9 cellular contexts compared by ENCODE assay signal in genomic region chr12:47753021-47754001, GRCh38. TPM values are rescaled to one million over a fixed set of nuclear protein-coding genes. Genes with fewer than 3 reads are reported as not detected.
DNase-seq lines count a peak whose midpoint lies in the region; ATAC-seq and TF ChIP-seq lines count a peak whose summit lies in the region.
"Had no signal": no experiment of that assay in that cellular context is flagged by ENCODE, and none has a peak within 500 bp of the region (broad histone marks: within the 10 kb centered on the region; RNA-seq: fewer than 3 reads in every experiment).

No MANE protein-coding gene starts in this region.

- CTCF ChIA-PET in GM10248 (lab: Yijun Ruan, JAX), result interaction anchor here (1.1 to 14.5 kb wide), 4 partner anchors 12 to 85 kb away, joined by 3 to 448 read pairs (median 198); partner anchors contain the start of gene SLC48A1

- H3K9me3 ChIP-seq in ES-I3 (ENCODE audit: control insufficient read depth, insufficient read depth, low read length), result no peaks in the 10 kb centered on the region

- H3K36me3 ChIP-seq in ES-I3 (ENCODE audit: insufficient read depth, low read length), result 0 out of 2 replicates have a peak, but pooled peaks cover 3% of the 10 kb centered on the region

- no peaks in the 10 kb centered on the region for H3K9me3 Mint-ChIP-seq in naive thymus-derived CD8-positive, alpha-beta T cell

- peak overlapping the region in 3 of 10 donors; percentile 37 to 58 (median 41) for H3K27ac Mint-ChIP-seq in naive thymus-derived CD8-positive, alpha-beta T cell

- DNase-seq in SK-MEL-5 (ENCODE audit: low read depth, low spot score), result peak; percentile 68
- peak; percentile 91 for DNase-seq in cardiac septum (ENCODE audit: low spot score)
- DNase-seq in renal cortical epithelial cell (ENCODE audit: low read depth), result peak; percentile 75
- DNase-seq in GM10248 (ENCODE audit: extremely low spot score), result no peak
- DNase-seq in COLO668 (lab: John Stamatoyannopoulos, UW; ENCODE audit: unreplicated experiment), result no peak
- DNase-seq in naive thymus-derived CD8-positive, alpha-beta T cell, result no peak
- no peak for DNase-seq in NCI-H1417 treated with DMSO at 0.1 percent for 48 hours (lab: John Stamatoyannopoulos, UW)
- DNase-seq: activated CD8-positive, alpha-beta memory T cell treated with anti-CD3 and anti-CD28 coated beads, Interleukin-2, amount 50 U/mL, for 48 hours had no signal

- in situ Hi-C loops in SK-MEL-5 (cut with HindIII; ENCODE audit: low pct_unique_long_range_greater_than_20kb, low sequenced_read_pairs), result no loop called here

- H3K4me3 Mint-ChIP-seq in naive thymus-derived CD8-positive, alpha-beta T cell, result no peak overlapping the region

- no peaks in the 10 kb centered on the region for H3K36me3 Mint-ChIP-seq in naive thymus-derived CD8-positive, alpha-beta T cell

- peaks cover 0 to 4% (median 0%) of the 10 kb centered on the region in 5 donors for H3K27me3 Mint-ChIP-seq in naive thymus-derived CD8-positive, alpha-beta T cell

- H3K4me1 ChIP-seq in ES-I3 (ENCODE audit: insufficient read depth, low read length), result peaks cover 31% of the 10 kb centered on the region

- no peak for ATAC-seq in naive thymus-derived CD8-positive, alpha-beta T cell

- POLR2A ChIA-PET in GM10248 (lab: Yijun Ruan, JAX), result no interaction called here
- POLR2A ChIA-PET in naive thymus-derived CD8-positive, alpha-beta T cell (lab: Charles Lee), result interaction anchor here (0.6 to 3.2 kb wide), 3 partner anchors 11 to 79 kb away, joined by 3 to 13 read pairs (median 4); no protein-coding TSS in a partner anchor

- H3K4me1 Mint-ChIP-seq in naive thymus-derived CD8-positive, alpha-beta T cell, result peaks cover 8 to 39% (median 23%) of the 10 kb centered on the region in 4 donors

- no peak for TF ChIP-seq CTCF in GM10248 (IDR thresholded peaks at IDR 0.05; ENCODE audit: control extremely low read depth, extremely low read depth, low read depth, missing control alignments)

- H3K9ac ChIP-seq in ES-I3 (ENCODE audit: low read depth, low read length), result peak overlapping the region; percentile 5; the same call in 1 of the 2 replicates

- intact Hi-C loops in cardiac septum (cut with DNase I), result loop anchor here (1.0 kb wide), 1 partner anchor 16 kb away; no protein-coding TSS in a partner anchor

RNA-seq across cellular contexts. Expression of gene RAPGEF3, which starts 5.4 kb away (rescaled TPM):
- total RNA-seq in SK-MEL-5 (2014; rRNA removed; shearing (Covaris generic)), result 1.1 and 1.3 TPM in 2 replicates
- 0.43 and 4.2 TPM in 2 replicates for polyA plus RNA-seq in SK-MEL-5 (2015; cell fraction: cytosol; rRNA removed)
- 2.9 and 9.0 TPM in 2 replicates for polyA plus RNA-seq in SK-MEL-5 (2015; cell fraction: nucleus; rRNA removed)
- total RNA-seq in cardiac septum (26.3 TPM), renal cortical epithelial cell (34.4 and 125 TPM in 2 replicates)
- total RNA-seq in naive thymus-derived CD8-positive, alpha-beta T cell, result under 1 TPM; 0.63 to 0.65 TPM
- under 1 TPM; 0.08 to 0.27 (median 0.12) TPM for polyA plus RNA-seq in naive thymus-derived CD8-positive, alpha-beta T cell

RNA-seq across cellular contexts. Expression of gene SLC48A1, which starts 19.7 kb away (rescaled TPM):
- total RNA-seq in SK-MEL-5 (2014; rRNA removed; shearing (Covaris generic)), result 12.7 and 12.9 TPM in 2 replicates
- 23.4 and 31.2 TPM in 2 replicates for polyA plus RNA-seq in SK-MEL-5 (2015; cell fraction: cytosol; rRNA removed)
- polyA plus RNA-seq in SK-MEL-5 (2015; cell fraction: nucleus; rRNA removed), result 12.6 and 20.3 TPM in 2 replicates
- total RNA-seq in cardiac septum (20.7 TPM), renal cortical epithelial cell (38.9 and 77.2 TPM in 2 replicates)
- total RNA-seq in naive thymus-derived CD8-positive, alpha-beta T cell, result 10 to 100 TPM; 11.5 to 12.8 TPM
- polyA plus RNA-seq in naive thymus-derived CD8-positive, alpha-beta T cell, result 10 to 100 TPM in 1 of 3 donors, 1 to 10 TPM in 2; 9.4 to 11.6 (median 9.7) TPM

RNA-seq across cellular contexts. Expression of gene ENDOU, which starts 28.0 kb away (rescaled TPM):
- not detected in 2 replicates for total RNA-seq in SK-MEL-5 (2014; rRNA removed; shearing (Covaris generic))
- polyA plus RNA-seq in SK-MEL-5 (2015; cell fraction: cytosol; rRNA removed), result not detected in 2 replicates
- polyA plus RNA-seq in SK-MEL-5 (2015; cell fraction: nucleus; rRNA removed), result not detected in 2 replicates
- 0.24 TPM for total RNA-seq in cardiac septum
- total RNA-seq in renal cortical epithelial cell, result 0.10 TPM in 1 of 2 replicates, not detected in the other
- not detected for total RNA-seq in naive thymus-derived CD8-positive, alpha-beta T cell
- not detected for polyA plus RNA-seq in naive thymus-derived CD8-positive, alpha-beta T cell

RNA-seq across cellular contexts. Expression of gene RPAP3, which starts 47.5 kb away (rescaled TPM):
- 30.0 and 31.7 TPM in 2 replicates for total RNA-seq in SK-MEL-5 (2014; rRNA removed; shearing (Covaris generic))
- polyA plus RNA-seq in SK-MEL-5 (2015; cell fraction: cytosol; rRNA removed), result 25.6 and 30.7 TPM in 2 replicates
- polyA plus RNA-seq in SK-MEL-5 (2015; cell fraction: nucleus; rRNA removed), result 21.1 and 30.0 TPM in 2 replicates
- total RNA-seq in cardiac septum (21.0 TPM), renal cortical epithelial cell (19.8 and 30.1 TPM in 2 replicates)
- total RNA-seq in naive thymus-derived CD8-positive, alpha-beta T cell, result 10 to 100 TPM; 41.5 to 41.8 TPM
- 10 to 100 TPM; 34.6 to 38.7 (median 36.0) TPM for polyA plus RNA-seq in naive thymus-derived CD8-positive, alpha-beta T cell

Comparison
In these comparisons a context has a peak if more than half of its experiments do, and no peak if none do; other contexts are left out.
1. DNase-seq: peak in SK-MEL-5 (single experiment), cardiac septum (single experiment) and renal cortical epithelial cell (single experiment); none in GM10248 (single experiment), COLO668 (single experiment), naive thymus-derived CD8-positive, alpha-beta T cell (0 of 10) and NCI-H1417 treated with DMSO at 0.1 percent for 48 hours (single experiment).
2. RNA of gene RAPGEF3, which starts 5.4 kb away (total RNA-seq): 34.4 to 125 TPM in renal cortical epithelial cell and 26.3 TPM in cardiac septum (single experiment); 1.1 to 1.3 TPM in SK-MEL-5 and 0.63 to 0.65 TPM in naive thymus-derived CD8-positive, alpha-beta T cell; every median in the first group is over 10 times any median in the second.